ENCODE assay signal across 1 cellular context in the genomic region with DNA sequence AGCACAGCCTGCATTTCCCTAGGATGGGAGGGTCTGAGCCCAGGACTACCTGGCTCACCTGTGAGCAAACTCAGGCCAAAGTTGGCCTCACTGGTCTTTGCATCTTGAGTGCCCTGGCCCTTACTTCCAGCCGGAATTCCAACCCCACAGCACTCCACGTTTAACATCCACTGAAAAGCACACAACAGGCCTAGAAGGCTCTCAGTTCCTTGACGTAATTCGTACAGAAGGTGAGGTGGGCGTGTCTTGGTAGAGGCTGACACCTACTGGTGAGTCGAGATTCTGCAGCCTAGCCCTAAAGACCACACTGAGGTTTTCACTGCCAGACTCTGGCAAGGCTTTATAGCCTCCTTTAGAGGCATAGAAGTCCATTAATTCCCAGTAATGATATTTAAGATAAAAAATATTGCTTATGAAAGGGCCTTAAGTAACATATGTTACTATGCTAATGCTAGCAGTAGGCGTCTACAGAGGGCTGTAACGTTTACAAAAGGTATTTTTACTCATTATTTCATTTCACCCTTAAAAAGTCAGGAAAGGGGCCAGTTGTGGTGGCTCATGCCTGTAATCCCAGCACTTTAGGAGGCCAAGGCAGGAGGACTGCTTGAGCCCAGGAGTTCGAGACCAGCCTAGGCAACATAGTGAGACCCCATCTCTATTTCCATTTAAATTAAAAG.
TF ChIP-seq lines count a peak whose summit lies in the region.

No MANE protein-coding gene starts in this region.

TF ChIP-seq in H1, 55 proteins besides CTCF, POLR2A, EP300 and RAD21 (continued from another document):
- TF ChIP-seq KDM4A (IDR thresholded peaks at IDR 0.05; ENCODE audit: low read depth, low read length, severe bottlenecking) = no peak
- TF ChIP-seq ATF2 (IDR thresholded peaks at IDR 0.05; ENCODE audit: low read length) = peak; percentile 92
- TF ChIP-seq TEAD4 (IDR thresholded peaks at IDR 0.05; ENCODE audit: low read depth, low read length) = peak; percentile 28; the same call in 1 of the 2 replicates
- peak; percentile 79; the same call in 1 of the 2 replicates for TF ChIP-seq SP1 (IDR thresholded peaks at IDR 0.05; ENCODE audit: low read depth, low read length)
TF ChIP-seq in H1: peak in this region for 5.
